ENCODE assay signal across 1 cellular context in genomic region chr11:6612008-6612815, GRCh38.
TF ChIP-seq lines count a peak whose summit lies in the region.

TAF10 (minus strand) TSS chr11:6612216; CDS start chr11:6612189, 27 bp downstream.

TF ChIP-seq in HepG2, 621 proteins besides CTCF, POLR2A, EP300 and RAD21 (continued from another document and continues in another):
- peak; percentile 57; the same call in 1 of the 2 replicates for TF ChIP-seq HNF1B (CRISPR knock-in tag; IDR thresholded peaks at IDR 0.05)
- no peak for TF ChIP-seq SAFB2 (CRISPR knock-in tag; IDR thresholded peaks at IDR 0.05; ENCODE audit: borderline replicate concordance, low read depth)
- no peak for TF ChIP-seq BRCA1 (CRISPR knock-in tag; IDR thresholded peaks at IDR 0.05)
- TF ChIP-seq U2AF2 (IDR thresholded peaks at IDR 0.05; ENCODE audit: low read depth, low read length), result no peak
- TF ChIP-seq FOSL1 (CRISPR knock-in tag; IDR thresholded peaks at IDR 0.05; ENCODE audit: borderline replicate concordance), result no peak
- TF ChIP-seq BRF2 (CRISPR knock-in tag; IDR thresholded peaks at IDR 0.05), result peak; percentile 67; the same call in 1 of the 2 replicates
- TF ChIP-seq SP2 (CRISPR knock-in tag; IDR thresholded peaks at IDR 0.05), result peak; percentile 59; the same call in 1 of the 2 replicates
- TF ChIP-seq HCFC1 (IDR thresholded peaks at IDR 0.05; ENCODE audit: low read depth, low read length), result no peak
- TF ChIP-seq ZNF136 (CRISPR knock-in tag; IDR thresholded peaks at IDR 0.05; ENCODE audit: low read depth), result peak; percentile 51; the same call in 1 of the 2 replicates
- no peak for TF ChIP-seq TP53 (CRISPR knock-in tag; conservative IDR thresholded peaks at IDR 0.05)
- peak; percentile 91 for TF ChIP-seq KDM2A (CRISPR knock-in tag; IDR thresholded peaks at IDR 0.05; ENCODE audit: borderline replicate concordance, low read depth)
- TF ChIP-seq NFYC (CRISPR knock-in tag; IDR thresholded peaks at IDR 0.05), result no peak
- peak; percentile 90; the same call in 1 of the 2 replicates for TF ChIP-seq ATF2 (CRISPR knock-in tag; IDR thresholded peaks at IDR 0.05)
- TF ChIP-seq MAFG (CRISPR knock-in tag; IDR thresholded peaks at IDR 0.05), result no peak
- TF ChIP-seq ZNF644 (CRISPR knock-in tag; IDR thresholded peaks at IDR 0.05; ENCODE audit: low read depth), result no peak
- peak; percentile 77; the same call in 1 of the 2 replicates for TF ChIP-seq KAT8 (CRISPR knock-in tag; IDR thresholded peaks at IDR 0.05)
- TF ChIP-seq PAF1 (CRISPR knock-in tag; IDR thresholded peaks at IDR 0.05), result no peak
- no peak for TF ChIP-seq GPBP1L1 (CRISPR knock-in tag; IDR thresholded peaks at IDR 0.05)
- TF ChIP-seq CENPBD1 (CRISPR knock-in tag; IDR thresholded peaks at IDR 0.05; ENCODE audit: borderline replicate concordance, low read depth), result 0 out of 2 replicates have a peak, but pooled peaks have one; percentile 70
- no peak for TF ChIP-seq HMG20B (CRISPR knock-in tag; conservative IDR thresholded peaks at IDR 0.05)
- TF ChIP-seq HOMEZ (CRISPR knock-in tag; IDR thresholded peaks at IDR 0.05; ENCODE audit: low read depth), result no peak
- peak; percentile 91; the same call in 1 of the 2 replicates for TF ChIP-seq RFXANK (CRISPR knock-in tag; IDR thresholded peaks at IDR 0.05)
- TF ChIP-seq ZBTB25 (CRISPR knock-in tag; IDR thresholded peaks at IDR 0.05), result no peak
- TF ChIP-seq ZBED4 (CRISPR knock-in tag; IDR thresholded peaks at IDR 0.05; ENCODE audit: borderline replicate concordance), result no peak; the same call in 1 of the 2 replicates
- TF ChIP-seq ONECUT2 (CRISPR knock-in tag; IDR thresholded peaks at IDR 0.05), result no peak
- TF ChIP-seq ZMYM4 (CRISPR knock-in tag; IDR thresholded peaks at IDR 0.05), result peak; percentile 62
- no peak for TF ChIP-seq ZNF672 (CRISPR knock-in tag; IDR thresholded peaks at IDR 0.05)
- no peak for TF ChIP-seq HNF4G (IDR thresholded peaks at IDR 0.05; ENCODE audit: borderline replicate concordance, low read depth, low read length)
- no peak; the same call in 1 of the 2 replicates for TF ChIP-seq HNF4G (CRISPR knock-in tag; IDR thresholded peaks at IDR 0.05; ENCODE audit: borderline replicate concordance, low read depth)
- TF ChIP-seq KMT2B (CRISPR knock-in tag; IDR thresholded peaks at IDR 0.05), result peak; percentile 74
- peak; percentile 82 for TF ChIP-seq ZNF710 (CRISPR knock-in tag; IDR thresholded peaks at IDR 0.05; ENCODE audit: borderline replicate concordance)
- peak; percentile 44; the same call in 2 of the 3 replicates for TF ChIP-seq MXI1 (IDR thresholded peaks at IDR 0.05; ENCODE audit: borderline replicate concordance, low read depth, low read length)
- 0 out of 2 replicates have a peak, but pooled peaks have one; percentile 32 for TF ChIP-seq SSRP1 (CRISPR knock-in tag; IDR thresholded peaks at IDR 0.05)
- peak; percentile 29; the same call in 1 of the 2 replicates for TF ChIP-seq ZNF652 (CRISPR knock-in tag; IDR thresholded peaks at IDR 0.05; ENCODE audit: borderline replicate concordance, low read depth)
- peak; percentile 76 for TF ChIP-seq ASH2L (IDR thresholded peaks at IDR 0.05; ENCODE audit: insufficient read length, low read depth, low read length)
- TF ChIP-seq HOXD1 (CRISPR knock-in tag; IDR thresholded peaks at IDR 0.05), result no peak
- no peak for TF ChIP-seq ZNF7 (CRISPR knock-in tag; IDR thresholded peaks at IDR 0.05)
- no peak for TF ChIP-seq CHD4 (IDR thresholded peaks at IDR 0.05; ENCODE audit: borderline replicate concordance, low read length)
- TF ChIP-seq CREBL2 (CRISPR knock-in tag; IDR thresholded peaks at IDR 0.05; ENCODE audit: borderline replicate concordance), result no peak
- no peak; the same call in 1 of the 2 replicates for TF ChIP-seq RNF219 (CRISPR knock-in tag; IDR thresholded peaks at IDR 0.05)
- no peak for TF ChIP-seq KLF11 (CRISPR knock-in tag; IDR thresholded peaks at IDR 0.05)
- peak; percentile 39; the same call in 1 of the 2 replicates for TF ChIP-seq ZNF766 (CRISPR knock-in tag; IDR thresholded peaks at IDR 0.05; ENCODE audit: borderline replicate concordance)
- TF ChIP-seq NONO (IDR thresholded peaks at IDR 0.05), result no peak
- TF ChIP-seq NONO (CRISPR knock-in tag; conservative IDR thresholded peaks at IDR 0.05), result peak; percentile 78; the same call in 1 of the 2 replicates
